ENCODE assay signal across 9 cellular contexts in the genomic region with DNA sequence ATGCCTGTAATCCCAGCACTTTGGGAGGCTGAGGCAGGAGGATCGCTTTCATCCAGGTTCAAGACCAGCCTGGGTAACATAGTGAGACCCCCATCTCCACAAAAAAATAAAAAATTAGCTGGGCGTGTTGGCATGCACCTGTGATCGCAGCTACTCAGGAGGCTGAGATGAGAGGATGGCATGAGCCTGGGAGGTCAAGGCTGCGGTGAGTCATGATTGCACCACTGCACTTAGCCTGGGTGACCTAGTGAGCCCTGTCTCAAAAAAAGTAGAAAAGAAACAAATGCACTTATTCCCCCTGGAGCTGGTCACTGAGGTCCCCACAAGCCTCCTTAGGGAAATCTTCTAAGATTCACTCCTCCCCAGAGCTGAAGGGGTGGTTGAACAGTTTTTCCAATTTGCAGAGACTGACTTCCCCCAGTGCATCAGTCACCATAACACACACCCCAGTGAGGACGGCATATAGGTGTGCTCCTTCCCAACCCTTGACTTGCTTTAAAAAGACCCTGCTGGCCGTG. TPM values are rescaled to one million over a fixed set of nuclear protein-coding genes. Genes with fewer than 3 reads are reported as not detected.
DNase-seq lines count a peak whose midpoint lies in the region; ATAC-seq and TF ChIP-seq lines count a peak whose summit lies in the region.
"Had no signal": no experiment of that assay in that cellular context is flagged by ENCODE, and none has a peak within 500 bp of the region (broad histone marks: within the 10 kb centered on the region; RNA-seq: fewer than 3 reads in every experiment).

No MANE protein-coding gene starts in this region.

- TF ChIP-seq CTCF in MCF 10A (IDR thresholded peaks at IDR 0.05; ENCODE audit: unreplicated experiment): no peak
- TF ChIP-seq CTCF in left lung (IDR thresholded peaks at IDR 0.05): no peak

- H3K4me3 ChIP-seq in HUES64 (ENCODE audit: low read length) (peak overlapping the region; percentile 80), left lung (peak overlapping the region; percentile 68 to 79), subcutaneous abdominal adipose tissue (ENCODE audit: low read depth in 1 of 5, low read length in 5 of 5) (peak overlapping the region in 4 of 5 donors; percentile 67 to 78 (median 76))

- peak; percentile 46 for DNase-seq in MCF 10A (ENCODE audit: unreplicated experiment)
- DNase-seq in left lung: no peak
- no peak for DNase-seq in NCI-H146 (lab: John Stamatoyannopoulos, UW)
- no peak for DNase-seq in D341Med (ENCODE audit: low spot score)
- DNase-seq: effector CD4-positive, alpha-beta T cell had no signal

- peaks cover 6% of the 10 kb centered on the region for H3K36me3 Mint-ChIP-seq in MCF 10A (ENCODE audit: insufficient read depth, unreplicated experiment)

- POLR2A ChIA-PET in MCF 10A (lab: Yijun Ruan, JAX): interaction anchor here (0.9 to 7.5 kb wide), 11 partner anchors 10 to 109 kb away, joined by 3 to 116 read pairs (median 11); no protein-coding TSS in a partner anchor

- no TSS peak for BruUV-seq in MCF 10A (replicated peaks; lab: Mats Ljungman, UMichigan)

- H3K9me3 ChIP-seq in HUES64 (ENCODE audit: insufficient read depth, low read depth, low read length): no peaks in the 10 kb centered on the region
- H3K9me3 ChIP-seq in left lung: no peaks in the 10 kb centered on the region
- no peaks in the 10 kb centered on the region for H3K9me3 ChIP-seq in subcutaneous abdominal adipose tissue (ENCODE audit: control insufficient read depth in 5 of 5, low read length in 5 of 5)

- no peaks in the 10 kb centered on the region for H3K9me3 Mint-ChIP-seq in MCF 10A (ENCODE audit: unreplicated experiment)

- H3K27ac ChIP-seq in HUES64 (ENCODE audit: low read depth, low read length) (no peak overlapping the region), left lung (peak overlapping the region; percentile 87 to 93), subcutaneous abdominal adipose tissue (ENCODE audit: low read depth, low read length) (no peak overlapping the region)

- H3K27me3 Mint-ChIP-seq in MCF 10A (ENCODE audit: insufficient read depth, unreplicated experiment): no peaks in the 10 kb centered on the region

- H3K27me3 ChIP-seq in HUES64 (ENCODE audit: insufficient read depth, low read length) (peaks cover 46% of the 10 kb centered on the region), left lung (peaks cover 0 to 41% of the 10 kb centered on the region in 2 donors), subcutaneous abdominal adipose tissue (ENCODE audit: control insufficient read depth in 5 of 5, insufficient read depth in 4 of 5, low read length in 5 of 5) (peaks cover 0 to 24% (median 2%) of the 10 kb centered on the region in 5 donors)

- peak; percentile 22 for ATAC-seq in left lung
- ATAC-seq in GM19395 (IDR thresholded peaks at IDR 0.05; ENCODE audit: unreplicated experiment): no peak
- no peak for ATAC-seq in HG03442 (IDR thresholded peaks at IDR 0.05; ENCODE audit: unreplicated experiment)

- intact Hi-C loops in MCF 10A (cut with micrococcal nuclease): loop anchor here (2.0 kb wide), 1 partner anchor 15 kb away; no protein-coding TSS in a partner anchor
- intact Hi-C loops in left lung (cut with DNase I): loop anchor here in 1 of 2 donors (10.0 kb wide), 1 partner anchor 63 kb away; no protein-coding TSS in a partner anchor

- CTCF ChIA-PET in MCF 10A (lab: Yijun Ruan, JAX): interaction anchor here (0.7 to 14.5 kb wide), 10 partner anchors 12 to 214 kb away, joined by 3 to 369 read pairs (median 4); no protein-coding TSS in a partner anchor

- H3K36me3 ChIP-seq in HUES64 (ENCODE audit: insufficient read depth, low read length) (0 out of 2 replicates have a peak, but pooled peaks cover under 1% of the 10 kb centered on the region), left lung (no peaks in the 10 kb centered on the region), subcutaneous abdominal adipose tissue (ENCODE audit: control insufficient read depth in 5 of 5, insufficient read depth in 5 of 5, low read length in 5 of 5) (no peaks in the 10 kb centered on the region)

- H3K4me3 Mint-ChIP-seq in MCF 10A (ENCODE audit: unreplicated experiment): peak overlapping the region; percentile 74

- H3K4me1 ChIP-seq in HUES64 (ENCODE audit: insufficient read depth, low read length) (peaks cover 57% of the 10 kb centered on the region), left lung (peaks cover 32 to 66% of the 10 kb centered on the region in 2 donors), subcutaneous abdominal adipose tissue (ENCODE audit: control insufficient read depth in 5 of 5, insufficient read depth in 5 of 5, low read length in 5 of 5) (peaks cover 0 to 57% (median 53%) of the 10 kb centered on the region in 5 donors)

- no peak overlapping the region for H3K27ac Mint-ChIP-seq in MCF 10A (ENCODE audit: low read depth, unreplicated experiment)

- H3K4me1 Mint-ChIP-seq in MCF 10A (ENCODE audit: insufficient read depth, unreplicated experiment): peaks cover 20% of the 10 kb centered on the region

- 0 out of 2 replicates have a peak overlapping the region, but pooled peaks have one; percentile 75 for H3K9ac ChIP-seq in HUES64 (ENCODE audit: low read depth, low read length)
- H3K9ac ChIP-seq in subcutaneous abdominal adipose tissue (ENCODE audit: low read length in 5 of 5): no peak overlapping the region

- WGBS in HUES64: 93% methylated on average over 6 of the region's 6 CpGs

RNA-seq across cellular contexts. Expression of a gene that starts 1.6 kb away (rescaled TPM):
- 112 TPM for polyA plus RNA-seq in HUES64 (2013, experiment 1 of 2)
- polyA plus RNA-seq in HUES64 (2013, experiment 2 of 2): 113 TPM
- total RNA-seq in MCF 10A (2022): 31.1 and 40.7 TPM in 2 replicates
- total RNA-seq in left lung: 100 to 1,000 TPM; 416 to 512 TPM

Comparison
In these comparisons a context has a peak if more than half of its experiments do, and no peak if none do; other contexts are left out.
1. H3K27ac ChIP-seq: peak in left lung (2 of 2); none in HUES64 (single experiment) and subcutaneous abdominal adipose tissue (single experiment).
2. Peak in every context shown above with its lines, with median percentiles within 50 percentile points of each other: H3K4me3 ChIP-seq.